ENCODE assay signal across 8 cellular contexts in the genomic region with DNA sequence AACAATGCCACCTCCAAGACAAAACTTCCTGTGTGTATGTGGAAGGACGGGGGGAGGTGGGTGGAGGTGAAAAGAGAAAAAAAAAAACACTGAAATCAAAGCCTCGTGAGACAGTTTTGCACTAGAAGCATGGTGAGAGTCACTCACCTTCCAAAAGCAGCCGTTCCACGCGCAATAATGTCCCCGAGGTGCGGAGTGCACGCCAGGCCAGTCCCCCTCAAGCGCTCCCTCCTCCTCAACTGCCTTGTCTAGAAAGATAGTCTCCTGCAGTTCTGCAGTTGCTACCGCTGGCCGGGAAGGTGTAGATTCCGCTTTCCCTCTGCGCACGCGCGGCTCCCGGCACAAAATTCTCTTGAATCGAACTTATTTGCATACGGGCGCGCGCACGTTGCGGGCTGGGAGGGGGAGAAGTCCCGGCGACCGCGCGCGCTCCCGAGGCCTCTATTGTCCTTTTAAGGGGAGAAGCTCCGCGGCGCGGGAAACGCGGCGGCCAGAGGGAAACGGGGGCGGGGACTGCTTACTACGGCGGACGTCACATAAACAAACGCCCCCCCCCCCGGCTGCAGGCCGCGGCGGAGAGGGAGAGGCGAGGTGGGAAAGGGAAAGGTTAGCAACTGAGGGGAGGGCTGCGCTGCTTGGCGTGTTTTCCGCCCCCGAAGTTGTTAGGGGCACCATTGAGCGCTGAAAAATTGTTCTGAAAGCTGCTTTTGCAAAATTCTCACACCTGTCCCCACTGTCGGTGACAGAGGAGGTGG. TPM values are rescaled to one million over a fixed set of nuclear protein-coding genes. Genes with fewer than 3 reads are reported as not detected.
DNase-seq lines count a peak whose midpoint lies in the region; ATAC-seq and TF ChIP-seq lines count a peak whose summit lies in the region.

A gene with protein sequence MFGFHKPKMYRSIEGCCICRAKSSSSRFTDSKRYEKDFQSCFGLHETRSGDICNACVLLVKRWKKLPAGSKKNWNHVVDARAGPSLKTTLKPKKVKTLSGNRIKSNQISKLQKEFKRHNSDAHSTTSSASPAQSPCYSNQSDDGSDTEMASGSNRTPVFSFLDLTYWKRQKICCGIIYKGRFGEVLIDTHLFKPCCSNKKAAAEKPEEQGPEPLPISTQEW (minus strand): TSS at position 274 of the 755 bp plus-strand sequence. CDS start 27,946 bp downstream, outside the sequence.

- ATAC-seq in effector memory CD8-positive, alpha-beta T cell (replicated peaks) = peak; percentile 59

- H3K9me3 Mint-ChIP-seq in effector memory CD8-positive, alpha-beta T cell = no peaks in the 10 kb centered on the region

- peaks cover 21 to 44% of the 10 kb centered on the region in 2 donors for H3K4me1 Mint-ChIP-seq in effector memory CD8-positive, alpha-beta T cell (ENCODE audit: low read depth in 2 of 2)

- POLR2A ChIA-PET in activated CD8-positive, alpha-beta memory T cell treated with anti-CD3 and anti-CD28 coated beads for 36 hours (lab: Charles Lee) = interaction anchor here (0.7 to 2.4 kb wide), 3 partner anchors 9 to 333 kb away, joined by 4 to 10 read pairs (median 6); a partner anchor contains a TSS

- H3K4me3 Mint-ChIP-seq in effector memory CD8-positive, alpha-beta T cell = peak within 1 kb of the TSS; percentile 89 to 90

- H3K27ac Mint-ChIP-seq in effector memory CD8-positive, alpha-beta T cell = peak within 1 kb of the TSS; percentile 98

- CTCF ChIA-PET in activated CD8-positive, alpha-beta memory T cell treated with anti-CD3 and anti-CD28 coated beads for 36 hours (lab: Charles Lee) = interaction anchor here (0.9 kb wide), 2 partner anchors 16 to 1431 kb away, joined by 3 to 5 read pairs; no protein-coding TSS in a partner anchor

- no peak for TF ChIP-seq CTCF in GM20000 (IDR thresholded peaks at IDR 0.05; ENCODE audit: extremely low read depth, missing control alignments)

- H3K27me3 Mint-ChIP-seq in effector memory CD8-positive, alpha-beta T cell = no peaks in the 10 kb centered on the region

- peak; percentile 96 for DNase-seq in CMK (ENCODE audit: low read depth)
- DNase-seq in GM20000 (ENCODE audit: low spot score) = peak; percentile 94
- peak; percentile 100 for DNase-seq in HT-29 (ENCODE audit: low spot score)
- DNase-seq in NOMO-1 (lab: John Stamatoyannopoulos, UW; ENCODE audit: unreplicated experiment in 2 of 2) = peak; percentile 96
- peak; percentile 95 to 98 (median 96) for DNase-seq in effector memory CD8-positive, alpha-beta T cell
- peak; percentile 99 for DNase-seq in medulla oblongata (ENCODE audit: extremely low spot score)
- peak; percentile 99 for DNase-seq in stimulated activated CD8-positive, alpha-beta memory T cell treated with anti-CD3 and anti-CD28 coated beads, Interleukin-12 subunit alpha, Interleukin-12 subunit beta, amount 100 ng/mL, for 1 hour (ENCODE audit: low read depth)

- H3K36me3 Mint-ChIP-seq in effector memory CD8-positive, alpha-beta T cell (ENCODE audit: insufficient read depth) = peaks cover 21% of the 10 kb centered on the region

RNA-seq across cellular contexts. Expression of the gene that starts here (rescaled TPM):
- 88.0 and 104 TPM in 2 replicates for total RNA-seq in HT-29 (2014; rRNA removed; shearing (Covaris generic))
- total RNA-seq in activated CD8-positive, alpha-beta memory T cell treated with anti-CD3 and anti-CD28 coated beads for 36 hours = 100 to 1,000 TPM; 172 to 181 TPM

Comparison
In these comparisons a context has a peak if more than half of its experiments do, and no peak if none do; other contexts are left out.
1. Peak in every context shown above with its lines: DNase-seq and ATAC-seq.